Comparison of ENCODE assay signal across 1 cellular context in the genomic region with DNA sequence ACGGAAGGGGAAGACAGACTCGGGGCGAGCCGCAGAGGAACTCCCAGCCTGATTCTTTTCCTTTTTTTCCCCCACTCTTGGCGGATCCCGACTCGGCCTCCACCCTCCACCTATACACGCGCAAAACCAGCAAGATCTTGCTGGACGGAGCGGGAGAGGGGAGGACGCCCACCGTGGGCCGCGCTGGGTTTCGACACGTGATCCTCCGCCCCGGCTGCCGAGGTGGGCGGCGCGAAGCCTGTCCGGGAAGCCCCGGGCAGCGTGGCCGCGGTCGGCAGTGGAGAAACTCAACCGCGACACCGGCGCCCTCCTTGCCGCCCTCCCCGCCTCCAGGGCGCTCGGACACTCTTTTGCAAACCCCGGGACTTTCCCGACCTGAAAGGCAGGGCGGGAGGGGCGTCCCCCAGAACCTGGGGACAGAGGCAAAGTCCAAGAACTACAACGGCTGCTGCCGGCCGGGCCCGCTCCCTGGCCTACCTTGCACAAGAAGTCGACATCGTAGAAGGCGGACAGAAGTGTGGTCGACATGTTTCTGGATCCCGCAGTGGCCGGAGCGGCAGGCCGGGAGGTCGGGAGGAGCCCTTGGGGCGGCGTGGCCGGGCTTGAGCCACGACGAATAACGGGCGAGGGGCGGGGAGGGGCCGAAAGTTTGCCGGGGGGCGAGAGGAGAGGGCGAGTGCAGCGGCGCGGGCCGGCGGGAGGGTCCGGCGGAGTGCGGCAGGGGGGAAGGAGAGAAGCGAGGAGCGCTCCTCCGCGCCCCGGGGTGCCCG.
TF ChIP-seq lines count a peak whose summit lies in the region.

No MANE protein-coding gene starts in this region.

TF ChIP-seq in HepG2, 621 proteins besides CTCF, POLR2A, EP300 and RAD21 (continued from another document and continues in another):
- TF ChIP-seq, protein P1, sequence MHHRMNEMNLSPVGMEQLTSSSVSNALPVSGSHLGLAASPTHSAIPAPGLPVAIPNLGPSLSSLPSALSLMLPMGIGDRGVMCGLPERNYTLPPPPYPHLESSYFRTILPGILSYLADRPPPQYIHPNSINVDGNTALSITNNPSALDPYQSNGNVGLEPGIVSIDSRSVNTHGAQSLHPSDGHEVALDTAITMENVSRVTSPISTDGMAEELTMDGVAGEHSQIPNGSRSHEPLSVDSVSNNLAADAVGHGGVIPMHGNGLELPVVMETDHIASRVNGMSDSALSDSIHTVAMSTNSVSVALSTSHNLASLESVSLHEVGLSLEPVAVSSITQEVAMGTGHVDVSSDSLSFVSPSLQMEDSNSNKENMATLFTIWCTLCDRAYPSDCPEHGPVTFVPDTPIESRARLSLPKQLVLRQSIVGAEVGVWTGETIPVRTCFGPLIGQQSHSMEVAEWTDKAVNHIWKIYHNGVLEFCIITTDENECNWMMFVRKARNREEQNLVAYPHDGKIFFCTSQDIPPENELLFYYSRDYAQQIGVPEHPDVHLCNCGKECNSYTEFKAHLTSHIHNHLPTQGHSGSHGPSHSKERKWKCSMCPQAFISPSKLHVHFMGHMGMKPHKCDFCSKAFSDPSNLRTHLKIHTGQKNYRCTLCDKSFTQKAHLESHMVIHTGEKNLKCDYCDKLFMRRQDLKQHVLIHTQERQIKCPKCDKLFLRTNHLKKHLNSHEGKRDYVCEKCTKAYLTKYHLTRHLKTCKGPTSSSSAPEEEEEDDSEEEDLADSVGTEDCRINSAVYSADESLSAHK (CRISPR knock-in tag; IDR thresholded peaks at IDR 0.05; ENCODE audit: borderline replicate concordance): no peak
- peak; percentile 58 for TF ChIP-seq PITX1 (CRISPR knock-in tag; IDR thresholded peaks at IDR 0.05)
- TF ChIP-seq POGZ (CRISPR knock-in tag; IDR thresholded peaks at IDR 0.05): 0 out of 2 replicates have a peak, but pooled peaks have one; percentile 3
- TF ChIP-seq NFYC (CRISPR knock-in tag; IDR thresholded peaks at IDR 0.05): no peak
- TF ChIP-seq SSRP1 (CRISPR knock-in tag; IDR thresholded peaks at IDR 0.05): peak; percentile 98
- TF ChIP-seq, protein P2, sequence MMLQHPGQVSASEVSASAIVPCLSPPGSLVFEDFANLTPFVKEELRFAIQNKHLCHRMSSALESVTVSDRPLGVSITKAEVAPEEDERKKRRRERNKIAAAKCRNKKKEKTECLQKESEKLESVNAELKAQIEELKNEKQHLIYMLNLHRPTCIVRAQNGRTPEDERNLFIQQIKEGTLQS (CRISPR knock-in tag; IDR thresholded peaks at IDR 0.05): no peak
- TF ChIP-seq, protein P3, sequence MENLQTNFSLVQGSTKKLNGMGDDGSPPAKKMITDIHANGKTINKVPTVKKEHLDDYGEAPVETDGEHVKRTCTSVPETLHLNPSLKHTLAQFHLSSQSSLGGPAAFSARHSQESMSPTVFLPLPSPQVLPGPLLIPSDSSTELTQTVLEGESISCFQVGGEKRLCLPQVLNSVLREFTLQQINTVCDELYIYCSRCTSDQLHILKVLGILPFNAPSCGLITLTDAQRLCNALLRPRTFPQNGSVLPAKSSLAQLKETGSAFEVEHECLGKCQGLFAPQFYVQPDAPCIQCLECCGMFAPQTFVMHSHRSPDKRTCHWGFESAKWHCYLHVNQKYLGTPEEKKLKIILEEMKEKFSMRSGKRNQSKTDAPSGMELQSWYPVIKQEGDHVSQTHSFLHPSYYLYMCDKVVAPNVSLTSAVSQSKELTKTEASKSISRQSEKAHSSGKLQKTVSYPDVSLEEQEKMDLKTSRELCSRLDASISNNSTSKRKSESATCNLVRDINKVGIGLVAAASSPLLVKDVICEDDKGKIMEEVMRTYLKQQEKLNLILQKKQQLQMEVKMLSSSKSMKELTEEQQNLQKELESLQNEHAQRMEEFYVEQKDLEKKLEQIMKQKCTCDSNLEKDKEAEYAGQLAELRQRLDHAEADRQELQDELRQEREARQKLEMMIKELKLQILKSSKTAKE (CRISPR knock-in tag; IDR thresholded peaks at IDR 0.05; ENCODE audit: borderline replicate concordance): peak; percentile 46
- TF ChIP-seq ZNF563 (CRISPR knock-in tag; IDR thresholded peaks at IDR 0.05): peak; percentile 49; the same call in 1 of the 2 replicates
- TF ChIP-seq, protein P4, sequence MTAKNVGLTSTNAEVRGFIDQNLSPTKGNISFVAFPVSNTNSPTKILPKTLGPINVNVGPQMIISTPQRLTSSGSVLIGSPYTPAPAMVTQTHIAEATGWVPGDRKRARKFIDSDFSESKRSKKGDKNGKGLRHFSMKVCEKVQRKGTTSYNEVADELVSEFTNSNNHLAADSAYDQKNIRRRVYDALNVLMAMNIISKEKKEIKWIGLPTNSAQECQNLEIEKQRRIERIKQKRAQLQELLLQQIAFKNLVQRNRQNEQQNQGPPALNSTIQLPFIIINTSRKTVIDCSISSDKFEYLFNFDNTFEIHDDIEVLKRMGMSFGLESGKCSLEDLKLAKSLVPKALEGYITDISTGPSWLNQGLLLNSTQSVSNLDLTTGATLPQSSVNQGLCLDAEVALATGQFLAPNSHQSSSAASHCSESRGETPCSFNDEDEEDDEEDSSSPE (CRISPR knock-in tag; IDR thresholded peaks at IDR 0.05): no peak; the same call in 1 of the 2 replicates
- TF ChIP-seq RFX1 (IDR thresholded peaks at IDR 0.05): no peak
- TF ChIP-seq KDM1A (CRISPR knock-in tag; IDR thresholded peaks at IDR 0.05): no peak
- TF ChIP-seq, protein P5, sequence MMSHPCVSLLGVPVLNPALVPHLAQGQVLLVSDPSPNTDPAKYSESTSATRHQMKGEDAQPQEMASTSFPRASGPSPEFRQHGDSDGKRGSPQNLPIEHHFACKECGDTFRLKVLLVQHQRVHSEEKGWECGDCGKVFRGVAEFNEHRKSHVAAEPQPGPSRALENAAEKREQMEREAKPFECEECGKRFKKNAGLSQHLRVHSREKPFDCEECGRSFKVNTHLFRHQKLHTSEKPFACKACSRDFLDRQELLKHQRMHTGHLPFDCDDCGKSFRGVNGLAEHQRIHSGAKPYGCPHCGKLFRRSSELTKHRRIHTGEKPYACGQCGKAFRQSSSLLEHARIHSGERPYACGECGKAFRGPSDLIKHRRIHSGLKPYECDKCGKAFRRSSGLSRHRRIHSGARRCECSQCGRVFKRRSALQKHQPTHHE (CRISPR knock-in tag; IDR thresholded peaks at IDR 0.05; ENCODE audit: borderline replicate concordance): no peak; the same call in 1 of the 2 replicates
- TF ChIP-seq MBD4 (IDR thresholded peaks at IDR 0.05; ENCODE audit: borderline replicate concordance, low read length): no peak
- no peak for TF ChIP-seq ZNF570 (CRISPR knock-in tag; IDR thresholded peaks at IDR 0.05; ENCODE audit: borderline replicate concordance)
- peak; percentile 30 for TF ChIP-seq SRSF4 (IDR thresholded peaks at IDR 0.05; ENCODE audit: low read depth, low read length, poor library complexity, severe bottlenecking)
- no peak for TF ChIP-seq EEA1 (CRISPR knock-in tag; IDR thresholded peaks at IDR 0.05; ENCODE audit: borderline replicate concordance)
- peak; percentile 45; the same call in 1 of the 2 replicates for TF ChIP-seq HES4 (CRISPR knock-in tag; IDR thresholded peaks at IDR 0.05; ENCODE audit: borderline replicate concordance)
- TF ChIP-seq, protein P6, sequence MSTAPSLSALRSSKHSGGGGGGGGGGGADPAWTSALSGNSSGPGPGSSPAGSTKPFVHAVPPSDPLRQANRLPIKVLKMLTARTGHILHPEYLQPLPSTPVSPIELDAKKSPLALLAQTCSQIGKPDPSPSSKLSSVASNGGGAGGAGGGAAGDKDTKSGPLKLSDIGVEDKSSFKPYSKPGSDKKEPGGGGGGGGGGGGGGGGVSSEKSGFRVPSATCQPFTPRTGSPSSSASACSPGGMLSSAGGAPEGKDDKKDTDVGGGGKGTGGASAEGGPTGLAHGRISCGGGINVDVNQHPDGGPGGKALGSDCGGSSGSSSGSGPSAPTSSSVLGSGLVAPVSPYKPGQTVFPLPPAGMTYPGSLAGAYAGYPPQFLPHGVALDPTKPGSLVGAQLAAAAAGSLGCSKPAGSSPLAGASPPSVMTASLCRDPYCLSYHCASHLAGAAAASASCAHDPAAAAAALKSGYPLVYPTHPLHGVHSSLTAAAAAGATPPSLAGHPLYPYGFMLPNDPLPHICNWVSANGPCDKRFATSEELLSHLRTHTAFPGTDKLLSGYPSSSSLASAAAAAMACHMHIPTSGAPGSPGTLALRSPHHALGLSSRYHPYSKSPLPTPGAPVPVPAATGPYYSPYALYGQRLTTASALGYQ (CRISPR knock-in tag; IDR thresholded peaks at IDR 0.05): no peak
- TF ChIP-seq ARNT (IDR thresholded peaks at IDR 0.05): no peak
- TF ChIP-seq, protein P7, sequence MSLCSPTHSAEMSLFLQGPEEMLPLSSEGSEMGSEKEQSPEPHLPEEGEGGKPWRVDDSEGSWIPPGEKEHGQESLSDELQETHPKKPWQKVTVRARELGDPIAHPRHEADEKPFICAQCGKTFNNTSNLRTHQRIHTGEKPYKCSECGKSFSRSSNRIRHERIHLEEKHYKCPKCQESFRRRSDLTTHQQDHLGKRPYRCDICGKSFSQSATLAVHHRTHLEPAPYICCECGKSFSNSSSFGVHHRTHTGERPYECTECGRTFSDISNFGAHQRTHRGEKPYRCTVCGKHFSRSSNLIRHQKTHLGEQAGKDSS (CRISPR knock-in tag; IDR thresholded peaks at IDR 0.05; ENCODE audit: borderline replicate concordance, low read depth): no peak
- TF ChIP-seq, protein P8, sequence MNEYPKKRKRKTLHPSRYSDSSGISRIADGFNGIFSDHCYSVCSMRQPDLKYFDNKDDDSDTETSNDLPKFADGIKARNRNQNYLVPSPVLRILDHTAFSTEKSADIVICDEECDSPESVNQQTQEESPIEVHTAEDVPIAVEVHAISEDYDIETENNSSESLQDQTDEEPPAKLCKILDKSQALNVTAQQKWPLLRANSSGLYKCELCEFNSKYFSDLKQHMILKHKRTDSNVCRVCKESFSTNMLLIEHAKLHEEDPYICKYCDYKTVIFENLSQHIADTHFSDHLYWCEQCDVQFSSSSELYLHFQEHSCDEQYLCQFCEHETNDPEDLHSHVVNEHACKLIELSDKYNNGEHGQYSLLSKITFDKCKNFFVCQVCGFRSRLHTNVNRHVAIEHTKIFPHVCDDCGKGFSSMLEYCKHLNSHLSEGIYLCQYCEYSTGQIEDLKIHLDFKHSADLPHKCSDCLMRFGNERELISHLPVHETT (CRISPR knock-in tag; conservative IDR thresholded peaks at IDR 0.05): 0 out of 2 replicates have a peak, but pooled peaks have one; percentile 15
- 0 out of 2 replicates have a peak, but pooled peaks have one; percentile 18 for TF ChIP-seq FOXJ3 (CRISPR knock-in tag; IDR thresholded peaks at IDR 0.05; ENCODE audit: borderline replicate concordance)
- TF ChIP-seq, protein P9, sequence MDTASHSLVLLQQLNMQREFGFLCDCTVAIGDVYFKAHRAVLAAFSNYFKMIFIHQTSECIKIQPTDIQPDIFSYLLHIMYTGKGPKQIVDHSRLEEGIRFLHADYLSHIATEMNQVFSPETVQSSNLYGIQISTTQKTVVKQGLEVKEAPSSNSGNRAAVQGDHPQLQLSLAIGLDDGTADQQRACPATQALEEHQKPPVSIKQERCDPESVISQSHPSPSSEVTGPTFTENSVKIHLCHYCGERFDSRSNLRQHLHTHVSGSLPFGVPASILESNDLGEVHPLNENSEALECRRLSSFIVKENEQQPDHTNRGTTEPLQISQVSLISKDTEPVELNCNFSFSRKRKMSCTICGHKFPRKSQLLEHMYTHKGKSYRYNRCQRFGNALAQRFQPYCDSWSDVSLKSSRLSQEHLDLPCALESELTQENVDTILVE (CRISPR knock-in tag; IDR thresholded peaks at IDR 0.05): peak; percentile 80
- TF ChIP-seq JUND (CRISPR knock-in tag; IDR thresholded peaks at IDR 0.05): no peak
- peak; percentile 8; the same call in 1 of the 2 replicates for TF ChIP-seq ZNF138 (CRISPR knock-in tag; IDR thresholded peaks at IDR 0.05; ENCODE audit: low read depth)
- TF ChIP-seq TRIM24 (CRISPR knock-in tag; IDR thresholded peaks at IDR 0.05): no peak
- TF ChIP-seq ZC3H13 (CRISPR knock-in tag; IDR thresholded peaks at IDR 0.05): no peak
- no peak for TF ChIP-seq ZNF234 (CRISPR knock-in tag; conservative IDR thresholded peaks at IDR 0.05)
- 0 out of 2 replicates have a peak, but pooled peaks have one; percentile 23 for TF ChIP-seq CENPT (CRISPR knock-in tag; IDR thresholded peaks at IDR 0.05; ENCODE audit: low read depth)
- 0 out of 2 replicates have a peak, but pooled peaks have one; percentile 35 for TF ChIP-seq ZNF367 (CRISPR knock-in tag; IDR thresholded peaks at IDR 0.05; ENCODE audit: borderline replicate concordance)
- no peak; the same call in 1 of the 2 replicates for TF ChIP-seq GATA4 (IDR thresholded peaks at IDR 0.05; ENCODE audit: borderline replicate concordance, low read depth)
- TF ChIP-seq, protein P10, sequence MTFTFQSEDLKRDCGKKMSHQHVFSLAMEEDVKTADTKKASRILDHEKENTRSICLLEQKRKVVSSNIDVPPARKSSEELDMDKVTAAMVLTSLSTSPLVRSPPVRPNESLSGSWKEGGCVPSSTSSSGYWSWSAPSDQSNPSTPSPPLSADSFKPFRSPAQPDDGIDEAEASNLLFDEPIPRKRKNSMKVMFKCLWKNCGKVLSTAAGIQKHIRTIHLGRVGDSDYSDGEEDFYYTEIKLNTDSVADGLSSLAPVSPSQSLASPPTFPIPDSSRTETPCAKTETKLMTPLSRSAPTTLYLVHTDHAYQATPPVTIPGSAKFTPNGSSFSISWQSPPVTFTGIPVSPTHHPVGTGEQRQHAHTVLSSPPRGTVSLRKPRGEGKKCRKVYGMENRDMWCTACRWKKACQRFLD (CRISPR knock-in tag; IDR thresholded peaks at IDR 0.05; ENCODE audit: borderline replicate concordance): peak; percentile 68; the same call in 1 of the 2 replicates
- peak; percentile 26 for TF ChIP-seq ZNF781 (CRISPR knock-in tag; IDR thresholded peaks at IDR 0.05; ENCODE audit: borderline replicate concordance, not compliant biosample characterization)
- TF ChIP-seq, protein P11, sequence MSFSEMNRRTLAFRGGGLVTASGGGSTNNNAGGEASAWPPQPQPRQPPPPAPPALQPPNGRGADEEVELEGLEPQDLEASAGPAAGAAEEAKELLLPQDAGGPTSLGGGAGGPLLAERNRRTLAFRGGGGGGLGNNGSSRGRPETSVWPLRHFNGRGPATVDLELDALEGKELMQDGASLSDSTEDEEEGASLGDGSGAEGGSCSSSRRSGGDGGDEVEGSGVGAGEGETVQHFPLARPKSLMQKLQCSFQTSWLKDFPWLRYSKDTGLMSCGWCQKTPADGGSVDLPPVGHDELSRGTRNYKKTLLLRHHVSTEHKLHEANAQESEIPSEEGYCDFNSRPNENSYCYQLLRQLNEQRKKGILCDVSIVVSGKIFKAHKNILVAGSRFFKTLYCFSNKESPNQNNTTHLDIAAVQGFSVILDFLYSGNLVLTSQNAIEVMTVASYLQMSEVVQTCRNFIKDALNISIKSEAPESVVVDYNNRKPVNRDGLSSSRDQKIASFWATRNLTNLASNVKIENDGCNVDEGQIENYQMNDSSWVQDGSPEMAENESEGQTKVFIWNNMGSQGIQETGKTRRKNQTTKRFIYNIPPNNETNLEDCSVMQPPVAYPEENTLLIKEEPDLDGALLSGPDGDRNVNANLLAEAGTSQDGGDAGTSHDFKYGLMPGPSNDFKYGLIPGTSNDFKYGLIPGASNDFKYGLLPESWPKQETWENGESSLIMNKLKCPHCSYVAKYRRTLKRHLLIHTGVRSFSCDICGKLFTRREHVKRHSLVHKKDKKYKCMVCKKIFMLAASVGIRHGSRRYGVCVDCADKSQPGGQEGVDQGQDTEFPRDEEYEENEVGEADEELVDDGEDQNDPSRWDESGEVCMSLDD (CRISPR knock-in tag; IDR thresholded peaks at IDR 0.05; ENCODE audit: borderline replicate concordance): 0 out of 2 replicates have a peak, but pooled peaks have one; percentile 11
- no peak for TF ChIP-seq ZNF556 (CRISPR knock-in tag; IDR thresholded peaks at IDR 0.05; ENCODE audit: borderline replicate concordance)
- no peak for TF ChIP-seq DNMT3B (CRISPR knock-in tag; conservative IDR thresholded peaks at IDR 0.05)
